Comparison of ENCODE assay signal across 8 cellular contexts in genomic region chr12:92142251-92142896, GRCh38. TPM values are rescaled to one million over a fixed set of nuclear protein-coding genes. Genes with fewer than 3 reads are reported as not detected.
DNase-seq lines count a peak whose midpoint lies in the region; ATAC-seq and TF ChIP-seq lines count a peak whose summit lies in the region.

No MANE protein-coding gene starts in this region.

- H2AFZ ChIP-seq in SK-N-SH (ENCODE audit: low read depth), result no peak overlapping the region

- POLR2A ChIA-PET in SK-N-SH (lab: Yijun Ruan, JAX), result interaction anchor here (0.7 kb wide), 1 partner anchor 755 kb away, joined by 4 read pairs; no protein-coding TSS in a partner anchor
- POLR2A ChIA-PET in activated CD4-positive, alpha-beta memory T cell treated with anti-CD3 and anti-CD28 coated beads, Interleukin-2, amount 10 ng/mL, durations not matched to agents 7 days and 5 days (lab: Charles Lee), result interaction anchor here (1.1 to 7.0 kb wide), 9 partner anchors 8 to 427 kb away, joined by 3 to 397 read pairs (median 95); no protein-coding TSS in a partner anchor

- no peak for ATAC-seq in SK-N-SH treated with all-trans-retinoic acid at 6 μM for 48 hours

- H3K27me3 ChIP-seq in SK-N-SH (ENCODE audit: insufficient read depth) (no peaks in the 10 kb centered on the region), stomach (no peaks in the 10 kb centered on the region)

- TF ChIP-seq RAD21 in SK-N-SH (IDR thresholded peaks at IDR 0.05; ENCODE audit: low read length), result no peak

- H3K27me3 Mint-ChIP-seq in activated CD4-positive, alpha-beta memory T cell treated with anti-CD3 and anti-CD28 coated beads, Interleukin-2, amount 10 ng/mL, durations not matched to agents 7 days and 5 days, result no peaks in the 10 kb centered on the region

- peaks cover 84% of the 10 kb centered on the region for H3K36me3 Mint-ChIP-seq in activated CD4-positive, alpha-beta memory T cell treated with anti-CD3 and anti-CD28 coated beads, Interleukin-2, amount 10 ng/mL, durations not matched to agents 7 days and 5 days (ENCODE audit: low read depth)

- H3K4me3 ChIP-seq in SK-N-SH (ENCODE audit: low read depth in 2 of 2, low read length in 1 of 2), result peak overlapping the region; percentile 89 to 98
- H3K4me3 ChIP-seq in iPS-18c (ENCODE audit: insufficient read depth, low read depth, low read length), result peak overlapping the region; percentile 10; the same call in 1 of the 2 replicates
- peak overlapping the region; percentile 74 to 97 (median 83) for H3K4me3 ChIP-seq in stomach

- H3K9me2 ChIP-seq in SK-N-SH, result no peaks in the 10 kb centered on the region

- TF ChIP-seq POLR2A in stomach (IDR thresholded peaks at IDR 0.05), result no peak

- no peak for TF ChIP-seq CTCF in SK-N-SH (IDR thresholded peaks at IDR 0.05)
- TF ChIP-seq CTCF in stomach (IDR thresholded peaks at IDR 0.05), result no peak

- H4K20me1 ChIP-seq in SK-N-SH (ENCODE audit: insufficient read depth), result peaks cover 30% of the 10 kb centered on the region

- peaks cover 41% of the 10 kb centered on the region for H3F3A ChIP-seq in SK-N-SH (replicated peaks; ENCODE audit: insufficient read depth)

- no peaks in the 10 kb centered on the region for H3K9me3 Mint-ChIP-seq in activated CD4-positive, alpha-beta memory T cell treated with anti-CD3 and anti-CD28 coated beads, Interleukin-2, amount 10 ng/mL, durations not matched to agents 7 days and 5 days

- H3K4me2 ChIP-seq in SK-N-SH, result peak overlapping the region; percentile 81

- peak overlapping the region; percentile 96 for H3K9ac ChIP-seq in SK-N-SH

- H3K36me3 ChIP-seq in SK-N-SH (replicated peaks in 1 of 2; ENCODE audit: control insufficient read depth in 1 of 2, insufficient read depth in 2 of 2, low read length in 1 of 2) (peaks cover 23 to 41% of the 10 kb centered on the region in 2 experiments), stomach (peaks cover 13 to 31% (median 21%) of the 10 kb centered on the region in 4 donors)

- intact Hi-C loops in stomach (cut with DNase I; ENCODE audit: low total_unique reads), result loop anchor here (10.0 kb wide), 1 partner anchor 328 kb away; no protein-coding TSS in a partner anchor

- H3K4me1 ChIP-seq in SK-N-SH (ENCODE audit: control insufficient read depth in 1 of 2, insufficient read depth in 2 of 2, low read depth in 1 of 2, low read length in 1 of 2) (peaks cover 4 to 27% of the 10 kb centered on the region in 2 experiments; a peak in 2 of 4 replicates), stomach (peaks cover 9 to 46% (median 29%) of the 10 kb centered on the region in 4 donors)

- CTCF ChIA-PET in SK-N-SH (lab: Yijun Ruan, JAX), result interaction anchor here (1.1 to 6.1 kb wide), 3 partner anchors 330 to 761 kb away, joined by 4 to 50 read pairs (median 28); no protein-coding TSS in a partner anchor
- CTCF ChIA-PET in activated CD4-positive, alpha-beta memory T cell treated with anti-CD3 and anti-CD28 coated beads, Interleukin-2, amount 10 ng/mL, durations not matched to agents 7 days and 5 days (lab: Charles Lee), result interaction anchor here (0.8 to 1.5 kb wide), 3 partner anchors 151 to 428 kb away, joined by 3 to 7 read pairs (median 3); no protein-coding TSS in a partner anchor

- no peak for DNase-seq in SK-N-SH
- DNase-seq in activated CD4-positive, alpha-beta memory T cell treated with anti-CD3 and anti-CD28 coated beads, Interleukin-2, amount 10 ng/mL, durations not matched to agents 7 days and 5 days, result no peak
- no peak for DNase-seq in stomach
- DNase-seq in KBM-7, result no peak
- DNase-seq in stimulated activated CD4-positive, alpha-beta T cell treated with anti-CD3 and anti-CD28 coated beads, Interleukin-2, amount 100 ng/mL, for 48 hours, result no peak
- DNase-seq in NOMO-1 treated with dmso at 0.1 percent for 144 hours (lab: John Stamatoyannopoulos, UW; ENCODE audit: unreplicated experiment), result no peak

- H3K27ac Mint-ChIP-seq in activated CD4-positive, alpha-beta memory T cell treated with anti-CD3 and anti-CD28 coated beads, Interleukin-2, amount 10 ng/mL, durations not matched to agents 7 days and 5 days, result peak overlapping the region; percentile 98

- in situ Hi-C loops in KBM-7 (cut with MboI; ENCODE audit: low pct_unique_long_range_greater_than_20kb, low sequenced_read_pairs), result no loop called here

- H3K9me3 ChIP-seq in SK-N-SH, result no peaks in the 10 kb centered on the region
- no peaks in the 10 kb centered on the region for H3K9me3 ChIP-seq in iPS-18c (ENCODE audit: control insufficient read depth, insufficient read depth, low read length)
- no peaks in the 10 kb centered on the region for H3K9me3 ChIP-seq in stomach

- H3K4me1 Mint-ChIP-seq in activated CD4-positive, alpha-beta memory T cell treated with anti-CD3 and anti-CD28 coated beads, Interleukin-2, amount 10 ng/mL, durations not matched to agents 7 days and 5 days, result peaks cover 36% of the 10 kb centered on the region

- 14% methylated on average over 5 of the region's 5 CpGs for WGBS in SK-N-SH (ENCODE audit: low lambda C conversion rate)
- WGBS in stomach, 5 donors, result 4 to 20% (median 7%) methylated on average over 5 of the region's 5 CpGs

- peak overlapping the region; percentile 99 for H3K4me3 Mint-ChIP-seq in activated CD4-positive, alpha-beta memory T cell treated with anti-CD3 and anti-CD28 coated beads, Interleukin-2, amount 10 ng/mL, durations not matched to agents 7 days and 5 days

- TF ChIP-seq EP300 in SK-N-SH (IDR thresholded peaks at IDR 0.05; ENCODE audit: borderline replicate concordance in 1 of 2, low read depth in 1 of 2, low read length in 1 of 2) (no peak), stomach (IDR thresholded peaks at IDR 0.05) (no peak)

- H3K79me2 ChIP-seq in SK-N-SH (ENCODE audit: insufficient read depth), result peaks cover 81% of the 10 kb centered on the region

- peak overlapping the region; percentile 90 to 91; a peak in 3 of 4 replicates for H3K27ac ChIP-seq in SK-N-SH (ENCODE audit: low read depth in 2 of 2, low read length in 1 of 2)
- H3K27ac ChIP-seq in stomach, result peak overlapping the region in 4 of 5 donors; percentile 95 to 100 (median 100)

TF ChIP-seq in SK-N-SH, 30 proteins besides CTCF, POLR2A, EP300 and RAD21 (continues in another document):
- TF ChIP-seq YY1 (IDR thresholded peaks at IDR 0.05; ENCODE audit: low read depth) (no peak), MAX (IDR thresholded peaks at IDR 0.05; ENCODE audit: low read depth) (no peak), EZH2phosphoT487 (IDR thresholded peaks at IDR 0.05; ENCODE audit: borderline replicate concordance, low read depth) (no peak), TCF12 (IDR thresholded peaks at IDR 0.05) (no peak), USF2 (IDR thresholded peaks at IDR 0.05; ENCODE audit: borderline replicate concordance, low read depth, low read length) (no peak), FOXJ3 (CRISPR knock-in tag; IDR thresholded peaks at IDR 0.05) (no peak), TEAD4 (IDR thresholded peaks at IDR 0.05; ENCODE audit: borderline replicate concordance, insufficient read depth) (no peak)

TF ChIP-seq in SK-N-SH treated with all-trans-retinoic acid at 6 μM for 48 hours, 23 proteins besides CTCF, POLR2A, EP300 and RAD21:
- no peak for TF ChIP-seq CSRNP3 (CRISPR knock-in tag; IDR thresholded peaks at IDR 0.05)
- no peak for TF ChIP-seq ARNTL (CRISPR knock-in tag; IDR thresholded peaks at IDR 0.05; ENCODE audit: borderline replicate concordance, low read depth)
- no peak for TF ChIP-seq ZNF70 (CRISPR knock-in tag; IDR thresholded peaks at IDR 0.05)
- no peak for TF ChIP-seq POU6F1 (CRISPR knock-in tag; IDR thresholded peaks at IDR 0.05; ENCODE audit: borderline replicate concordance, low read depth)
- no peak for TF ChIP-seq ZFP3 (CRISPR knock-in tag; IDR thresholded peaks at IDR 0.05)
- no peak for TF ChIP-seq TCF4 (CRISPR knock-in tag; IDR thresholded peaks at IDR 0.05; ENCODE audit: borderline replicate concordance)
- TF ChIP-seq SNAI2 (CRISPR knock-in tag; IDR thresholded peaks at IDR 0.05), result no peak
- TF ChIP-seq ZNF8 (CRISPR knock-in tag; IDR thresholded peaks at IDR 0.05), result no peak
- TF ChIP-seq GLIS3 (CRISPR knock-in tag; IDR thresholded peaks at IDR 0.05), result no peak
TF ChIP-seq in SK-N-SH treated with all-trans-retinoic acid at 6 μM for 48 hours: peak in this region for 0.

RNA-seq across cellular contexts. Expression of gene BTG1, which starts 3.3 kb away (rescaled TPM):
- polyA plus RNA-seq in SK-N-SH (2012; rRNA removed), result 16.2 and 28.3 TPM in 2 replicates
- polyA plus RNA-seq in SK-N-SH (2012; cell fraction: cytosol; rRNA removed), result 19.6 and 23.8 TPM in 2 replicates
- polyA plus RNA-seq in SK-N-SH (2012; cell fraction: nucleus; rRNA removed), result 15.1 and 15.2 TPM in 2 replicates
- total RNA-seq in activated CD4-positive, alpha-beta memory T cell treated with anti-CD3 and anti-CD28 coated beads, Interleukin-2, amount 10 ng/mL, durations not matched to agents 7 days and 5 days, result 100 to 1,000 TPM; 217 to 227 TPM
- 100 to 1,000 TPM in 1 of 5 donors, 10 to 100 TPM in 4; 20.5 to 108 (median 33.3) TPM for total RNA-seq in stomach
- 10 to 100 TPM; 39.7 to 47.5 (median 40.2) TPM for polyA plus RNA-seq in stomach

Comparison
In these comparisons a context has a peak if more than half of its experiments do, and no peak if none do; other contexts are left out.
1. H3K4me3 ChIP-seq: peak in every context shown above with its lines; median percentile 94 in SK-N-SH; 83 in stomach; 10 in iPS-18c.